ENCODE assay signal across 2 cellular contexts in the genomic region with DNA sequence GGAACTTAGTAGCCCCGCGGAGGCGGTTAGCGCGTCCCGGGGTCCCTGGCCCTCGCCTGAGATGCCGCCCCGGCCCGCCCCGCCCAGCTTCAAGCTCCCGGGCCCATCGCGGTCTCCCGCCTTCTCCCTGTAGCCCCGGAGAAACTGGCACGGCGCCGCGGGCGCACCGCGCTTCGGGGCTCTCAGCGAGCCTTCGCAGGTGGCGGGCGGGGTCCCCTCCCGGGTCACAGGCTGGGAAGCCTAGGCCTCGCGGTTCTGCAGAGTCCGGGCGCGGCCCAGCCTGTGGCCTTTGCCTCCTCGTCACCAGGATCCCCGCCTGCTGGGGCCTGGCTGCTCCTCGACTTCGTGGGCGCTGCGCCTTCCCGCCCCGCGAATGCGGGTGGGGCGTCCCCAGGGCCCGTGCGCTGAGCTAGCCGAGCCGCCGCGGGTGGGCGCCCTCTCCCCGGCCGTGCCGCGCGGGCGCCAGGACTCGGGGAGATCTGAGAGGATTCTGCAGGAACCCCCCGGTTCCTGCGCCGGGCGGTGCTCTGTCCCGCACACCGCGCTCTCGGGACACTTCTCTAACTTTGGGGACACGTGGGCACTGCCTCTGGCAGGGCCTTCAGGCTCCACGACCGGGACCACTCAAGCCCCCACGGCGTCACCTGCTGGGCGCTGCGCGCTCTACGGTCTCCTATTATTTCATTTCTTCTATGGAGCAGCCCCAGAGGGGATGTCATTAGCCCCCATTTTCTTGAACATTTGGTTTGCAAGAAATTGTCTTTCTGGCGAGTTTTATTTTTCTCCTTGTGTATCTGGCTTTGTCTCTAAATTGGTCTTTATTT.
TF ChIP-seq lines count a peak whose summit lies in the region.

No MANE protein-coding gene starts in this region.

TF ChIP-seq in GM23338, 12 proteins besides CTCF, POLR2A, EP300 and RAD21 (continued from another document):
- no peak for TF ChIP-seq ZNF331 (CRISPR knock-in tag; IDR thresholded peaks at IDR 0.05; ENCODE audit: low read depth)
- no peak for TF ChIP-seq STAT1 (IDR thresholded peaks at IDR 0.05; ENCODE audit: unreplicated experiment)
- no peak for TF ChIP-seq NANOG (IDR thresholded peaks at IDR 0.05; ENCODE audit: borderline replicate concordance)
- no peak for TF ChIP-seq POLR2AphosphoS5 (IDR thresholded peaks at IDR 0.05; ENCODE audit: low read depth)
- TF ChIP-seq JUNB (IDR thresholded peaks at IDR 0.05; ENCODE audit: unreplicated experiment) = no peak

TF ChIP-seq in HepG2, 621 proteins besides CTCF, POLR2A, EP300 and RAD21 (continued from another document and continues in another):
- TF ChIP-seq, protein P1, sequence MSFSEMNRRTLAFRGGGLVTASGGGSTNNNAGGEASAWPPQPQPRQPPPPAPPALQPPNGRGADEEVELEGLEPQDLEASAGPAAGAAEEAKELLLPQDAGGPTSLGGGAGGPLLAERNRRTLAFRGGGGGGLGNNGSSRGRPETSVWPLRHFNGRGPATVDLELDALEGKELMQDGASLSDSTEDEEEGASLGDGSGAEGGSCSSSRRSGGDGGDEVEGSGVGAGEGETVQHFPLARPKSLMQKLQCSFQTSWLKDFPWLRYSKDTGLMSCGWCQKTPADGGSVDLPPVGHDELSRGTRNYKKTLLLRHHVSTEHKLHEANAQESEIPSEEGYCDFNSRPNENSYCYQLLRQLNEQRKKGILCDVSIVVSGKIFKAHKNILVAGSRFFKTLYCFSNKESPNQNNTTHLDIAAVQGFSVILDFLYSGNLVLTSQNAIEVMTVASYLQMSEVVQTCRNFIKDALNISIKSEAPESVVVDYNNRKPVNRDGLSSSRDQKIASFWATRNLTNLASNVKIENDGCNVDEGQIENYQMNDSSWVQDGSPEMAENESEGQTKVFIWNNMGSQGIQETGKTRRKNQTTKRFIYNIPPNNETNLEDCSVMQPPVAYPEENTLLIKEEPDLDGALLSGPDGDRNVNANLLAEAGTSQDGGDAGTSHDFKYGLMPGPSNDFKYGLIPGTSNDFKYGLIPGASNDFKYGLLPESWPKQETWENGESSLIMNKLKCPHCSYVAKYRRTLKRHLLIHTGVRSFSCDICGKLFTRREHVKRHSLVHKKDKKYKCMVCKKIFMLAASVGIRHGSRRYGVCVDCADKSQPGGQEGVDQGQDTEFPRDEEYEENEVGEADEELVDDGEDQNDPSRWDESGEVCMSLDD (CRISPR knock-in tag; IDR thresholded peaks at IDR 0.05; ENCODE audit: borderline replicate concordance) = peak; percentile 59; the same call in 1 of the 2 replicates
- TF ChIP-seq, protein P2, sequence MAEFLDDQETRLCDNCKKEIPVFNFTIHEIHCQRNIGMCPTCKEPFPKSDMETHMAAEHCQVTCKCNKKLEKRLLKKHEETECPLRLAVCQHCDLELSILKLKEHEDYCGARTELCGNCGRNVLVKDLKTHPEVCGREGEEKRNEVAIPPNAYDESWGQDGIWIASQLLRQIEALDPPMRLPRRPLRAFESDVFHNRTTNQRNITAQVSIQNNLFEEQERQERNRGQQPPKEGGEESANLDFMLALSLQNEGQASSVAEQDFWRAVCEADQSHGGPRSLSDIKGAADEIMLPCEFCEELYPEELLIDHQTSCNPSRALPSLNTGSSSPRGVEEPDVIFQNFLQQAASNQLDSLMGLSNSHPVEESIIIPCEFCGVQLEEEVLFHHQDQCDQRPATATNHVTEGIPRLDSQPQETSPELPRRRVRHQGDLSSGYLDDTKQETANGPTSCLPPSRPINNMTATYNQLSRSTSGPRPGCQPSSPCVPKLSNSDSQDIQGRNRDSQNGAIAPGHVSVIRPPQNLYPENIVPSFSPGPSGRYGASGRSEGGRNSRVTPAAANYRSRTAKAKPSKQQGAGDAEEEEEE (CRISPR knock-in tag; IDR thresholded peaks at IDR 0.05; ENCODE audit: borderline replicate concordance) = no peak
- TF ChIP-seq, protein P3, sequence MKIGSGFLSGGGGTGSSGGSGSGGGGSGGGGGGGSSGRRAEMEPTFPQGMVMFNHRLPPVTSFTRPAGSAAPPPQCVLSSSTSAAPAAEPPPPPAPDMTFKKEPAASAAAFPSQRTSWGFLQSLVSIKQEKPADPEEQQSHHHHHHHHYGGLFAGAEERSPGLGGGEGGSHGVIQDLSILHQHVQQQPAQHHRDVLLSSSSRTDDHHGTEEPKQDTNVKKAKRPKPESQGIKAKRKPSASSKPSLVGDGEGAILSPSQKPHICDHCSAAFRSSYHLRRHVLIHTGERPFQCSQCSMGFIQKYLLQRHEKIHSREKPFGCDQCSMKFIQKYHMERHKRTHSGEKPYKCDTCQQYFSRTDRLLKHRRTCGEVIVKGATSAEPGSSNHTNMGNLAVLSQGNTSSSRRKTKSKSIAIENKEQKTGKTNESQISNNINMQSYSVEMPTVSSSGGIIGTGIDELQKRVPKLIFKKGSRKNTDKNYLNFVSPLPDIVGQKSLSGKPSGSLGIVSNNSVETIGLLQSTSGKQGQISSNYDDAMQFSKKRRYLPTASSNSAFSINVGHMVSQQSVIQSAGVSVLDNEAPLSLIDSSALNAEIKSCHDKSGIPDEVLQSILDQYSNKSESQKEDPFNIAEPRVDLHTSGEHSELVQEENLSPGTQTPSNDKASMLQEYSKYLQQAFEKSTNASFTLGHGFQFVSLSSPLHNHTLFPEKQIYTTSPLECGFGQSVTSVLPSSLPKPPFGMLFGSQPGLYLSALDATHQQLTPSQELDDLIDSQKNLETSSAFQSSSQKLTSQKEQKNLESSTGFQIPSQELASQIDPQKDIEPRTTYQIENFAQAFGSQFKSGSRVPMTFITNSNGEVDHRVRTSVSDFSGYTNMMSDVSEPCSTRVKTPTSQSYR (CRISPR knock-in tag; IDR thresholded peaks at IDR 0.05; ENCODE audit: borderline replicate concordance) = no peak
- TF ChIP-seq, protein P4, sequence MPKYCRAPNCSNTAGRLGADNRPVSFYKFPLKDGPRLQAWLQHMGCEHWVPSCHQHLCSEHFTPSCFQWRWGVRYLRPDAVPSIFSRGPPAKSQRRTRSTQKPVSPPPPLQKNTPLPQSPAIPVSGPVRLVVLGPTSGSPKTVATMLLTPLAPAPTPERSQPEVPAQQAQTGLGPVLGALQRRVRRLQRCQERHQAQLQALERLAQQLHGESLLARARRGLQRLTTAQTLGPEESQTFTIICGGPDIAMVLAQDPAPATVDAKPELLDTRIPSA (CRISPR knock-in tag; IDR thresholded peaks at IDR 0.05; ENCODE audit: borderline replicate concordance) = no peak
- no peak for TF ChIP-seq SATB2 (CRISPR knock-in tag; IDR thresholded peaks at IDR 0.05)
- TF ChIP-seq, protein P5, sequence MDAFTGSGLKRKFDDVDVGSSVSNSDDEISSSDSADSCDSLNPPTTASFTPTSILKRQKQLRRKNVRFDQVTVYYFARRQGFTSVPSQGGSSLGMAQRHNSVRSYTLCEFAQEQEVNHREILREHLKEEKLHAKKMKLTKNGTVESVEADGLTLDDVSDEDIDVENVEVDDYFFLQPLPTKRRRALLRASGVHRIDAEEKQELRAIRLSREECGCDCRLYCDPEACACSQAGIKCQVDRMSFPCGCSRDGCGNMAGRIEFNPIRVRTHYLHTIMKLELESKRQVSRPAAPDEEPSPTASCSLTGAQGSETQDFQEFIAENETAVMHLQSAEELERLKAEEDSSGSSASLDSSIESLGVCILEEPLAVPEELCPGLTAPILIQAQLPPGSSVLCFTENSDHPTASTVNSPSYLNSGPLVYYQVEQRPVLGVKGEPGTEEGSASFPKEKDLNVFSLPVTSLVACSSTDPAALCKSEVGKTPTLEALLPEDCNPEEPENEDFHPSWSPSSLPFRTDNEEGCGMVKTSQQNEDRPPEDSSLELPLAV (CRISPR knock-in tag; conservative IDR thresholded peaks at IDR 0.05; ENCODE audit: low read depth) = no peak
- TF ChIP-seq, protein P6, sequence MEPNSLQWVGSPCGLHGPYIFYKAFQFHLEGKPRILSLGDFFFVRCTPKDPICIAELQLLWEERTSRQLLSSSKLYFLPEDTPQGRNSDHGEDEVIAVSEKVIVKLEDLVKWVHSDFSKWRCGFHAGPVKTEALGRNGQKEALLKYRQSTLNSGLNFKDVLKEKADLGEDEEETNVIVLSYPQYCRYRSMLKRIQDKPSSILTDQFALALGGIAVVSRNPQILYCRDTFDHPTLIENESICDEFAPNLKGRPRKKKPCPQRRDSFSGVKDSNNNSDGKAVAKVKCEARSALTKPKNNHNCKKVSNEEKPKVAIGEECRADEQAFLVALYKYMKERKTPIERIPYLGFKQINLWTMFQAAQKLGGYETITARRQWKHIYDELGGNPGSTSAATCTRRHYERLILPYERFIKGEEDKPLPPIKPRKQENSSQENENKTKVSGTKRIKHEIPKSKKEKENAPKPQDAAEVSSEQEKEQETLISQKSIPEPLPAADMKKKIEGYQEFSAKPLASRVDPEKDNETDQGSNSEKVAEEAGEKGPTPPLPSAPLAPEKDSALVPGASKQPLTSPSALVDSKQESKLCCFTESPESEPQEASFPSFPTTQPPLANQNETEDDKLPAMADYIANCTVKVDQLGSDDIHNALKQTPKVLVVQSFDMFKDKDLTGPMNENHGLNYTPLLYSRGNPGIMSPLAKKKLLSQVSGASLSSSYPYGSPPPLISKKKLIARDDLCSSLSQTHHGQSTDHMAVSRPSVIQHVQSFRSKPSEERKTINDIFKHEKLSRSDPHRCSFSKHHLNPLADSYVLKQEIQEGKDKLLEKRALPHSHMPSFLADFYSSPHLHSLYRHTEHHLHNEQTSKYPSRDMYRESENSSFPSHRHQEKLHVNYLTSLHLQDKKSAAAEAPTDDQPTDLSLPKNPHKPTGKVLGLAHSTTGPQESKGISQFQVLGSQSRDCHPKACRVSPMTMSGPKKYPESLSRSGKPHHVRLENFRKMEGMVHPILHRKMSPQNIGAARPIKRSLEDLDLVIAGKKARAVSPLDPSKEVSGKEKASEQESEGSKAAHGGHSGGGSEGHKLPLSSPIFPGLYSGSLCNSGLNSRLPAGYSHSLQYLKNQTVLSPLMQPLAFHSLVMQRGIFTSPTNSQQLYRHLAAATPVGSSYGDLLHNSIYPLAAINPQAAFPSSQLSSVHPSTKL (CRISPR knock-in tag; IDR thresholded peaks at IDR 0.05) = 0 out of 2 replicates have a peak, but pooled peaks have one; percentile 4
- TF ChIP-seq, protein P7, sequence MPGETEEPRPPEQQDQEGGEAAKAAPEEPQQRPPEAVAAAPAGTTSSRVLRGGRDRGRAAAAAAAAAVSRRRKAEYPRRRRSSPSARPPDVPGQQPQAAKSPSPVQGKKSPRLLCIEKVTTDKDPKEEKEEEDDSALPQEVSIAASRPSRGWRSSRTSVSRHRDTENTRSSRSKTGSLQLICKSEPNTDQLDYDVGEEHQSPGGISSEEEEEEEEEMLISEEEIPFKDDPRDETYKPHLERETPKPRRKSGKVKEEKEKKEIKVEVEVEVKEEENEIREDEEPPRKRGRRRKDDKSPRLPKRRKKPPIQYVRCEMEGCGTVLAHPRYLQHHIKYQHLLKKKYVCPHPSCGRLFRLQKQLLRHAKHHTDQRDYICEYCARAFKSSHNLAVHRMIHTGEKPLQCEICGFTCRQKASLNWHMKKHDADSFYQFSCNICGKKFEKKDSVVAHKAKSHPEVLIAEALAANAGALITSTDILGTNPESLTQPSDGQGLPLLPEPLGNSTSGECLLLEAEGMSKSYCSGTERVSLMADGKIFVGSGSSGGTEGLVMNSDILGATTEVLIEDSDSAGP (CRISPR knock-in tag; IDR thresholded peaks at IDR 0.05; ENCODE audit: borderline replicate concordance) = no peak
- peak; percentile 53 for TF ChIP-seq MYC (CRISPR knock-in tag; IDR thresholded peaks at IDR 0.05; ENCODE audit: borderline replicate concordance)
- TF ChIP-seq SALL1 (CRISPR knock-in tag; IDR thresholded peaks at IDR 0.05) = peak; percentile 34
- TF ChIP-seq ZNF205 (CRISPR knock-in tag; IDR thresholded peaks at IDR 0.05) = no peak; the same call in 1 of the 2 replicates
- TF ChIP-seq ADNP (CRISPR knock-in tag; IDR thresholded peaks at IDR 0.05) = no peak
- TF ChIP-seq, protein P8, sequence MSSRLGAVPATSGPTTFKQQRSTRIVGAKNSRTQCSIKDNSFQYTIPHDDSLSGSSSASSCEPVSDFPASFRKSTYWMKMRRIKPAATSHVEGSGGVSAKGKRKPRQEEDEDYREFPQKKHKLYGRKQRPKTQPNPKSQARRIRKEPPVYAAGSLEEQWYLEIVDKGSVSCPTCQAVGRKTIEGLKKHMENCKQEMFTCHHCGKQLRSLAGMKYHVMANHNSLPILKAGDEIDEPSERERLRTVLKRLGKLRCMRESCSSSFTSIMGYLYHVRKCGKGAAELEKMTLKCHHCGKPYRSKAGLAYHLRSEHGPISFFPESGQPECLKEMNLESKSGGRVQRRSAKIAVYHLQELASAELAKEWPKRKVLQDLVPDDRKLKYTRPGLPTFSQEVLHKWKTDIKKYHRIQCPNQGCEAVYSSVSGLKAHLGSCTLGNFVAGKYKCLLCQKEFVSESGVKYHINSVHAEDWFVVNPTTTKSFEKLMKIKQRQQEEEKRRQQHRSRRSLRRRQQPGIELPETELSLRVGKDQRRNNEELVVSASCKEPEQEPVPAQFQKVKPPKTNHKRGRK (CRISPR knock-in tag; IDR thresholded peaks at IDR 0.05) = no peak
- no peak for TF ChIP-seq SP1 (IDR thresholded peaks at IDR 0.05)
- no peak for TF ChIP-seq SP1 (CRISPR knock-in tag; IDR thresholded peaks at IDR 0.05)
- TF ChIP-seq, protein P9, sequence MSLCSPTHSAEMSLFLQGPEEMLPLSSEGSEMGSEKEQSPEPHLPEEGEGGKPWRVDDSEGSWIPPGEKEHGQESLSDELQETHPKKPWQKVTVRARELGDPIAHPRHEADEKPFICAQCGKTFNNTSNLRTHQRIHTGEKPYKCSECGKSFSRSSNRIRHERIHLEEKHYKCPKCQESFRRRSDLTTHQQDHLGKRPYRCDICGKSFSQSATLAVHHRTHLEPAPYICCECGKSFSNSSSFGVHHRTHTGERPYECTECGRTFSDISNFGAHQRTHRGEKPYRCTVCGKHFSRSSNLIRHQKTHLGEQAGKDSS (CRISPR knock-in tag; IDR thresholded peaks at IDR 0.05; ENCODE audit: borderline replicate concordance, low read depth) = 0 out of 2 replicates have a peak, but pooled peaks have one; percentile 41
- no peak for TF ChIP-seq NFKBIZ (CRISPR knock-in tag; IDR thresholded peaks at IDR 0.05)
- TF ChIP-seq, protein P10, sequence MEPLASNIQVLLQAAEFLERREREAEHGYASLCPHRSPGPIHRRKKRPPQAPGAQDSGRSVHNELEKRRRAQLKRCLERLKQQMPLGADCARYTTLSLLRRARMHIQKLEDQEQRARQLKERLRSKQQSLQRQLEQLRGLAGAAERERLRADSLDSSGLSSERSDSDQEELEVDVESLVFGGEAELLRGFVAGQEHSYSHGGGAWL (CRISPR knock-in tag; IDR thresholded peaks at IDR 0.05) = peak; percentile 45; the same call in 1 of the 2 replicates
- TF ChIP-seq TARDBP (CRISPR knock-in tag; IDR thresholded peaks at IDR 0.05) = peak; percentile 25; the same call in 1 of the 2 replicates
- TF ChIP-seq, protein P11, sequence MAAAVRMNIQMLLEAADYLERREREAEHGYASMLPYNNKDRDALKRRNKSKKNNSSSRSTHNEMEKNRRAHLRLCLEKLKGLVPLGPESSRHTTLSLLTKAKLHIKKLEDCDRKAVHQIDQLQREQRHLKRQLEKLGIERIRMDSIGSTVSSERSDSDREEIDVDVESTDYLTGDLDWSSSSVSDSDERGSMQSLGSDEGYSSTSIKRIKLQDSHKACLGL (CRISPR knock-in tag; IDR thresholded peaks at IDR 0.05) = peak; percentile 23; the same call in 1 of the 2 replicates
- TF ChIP-seq, protein P12, sequence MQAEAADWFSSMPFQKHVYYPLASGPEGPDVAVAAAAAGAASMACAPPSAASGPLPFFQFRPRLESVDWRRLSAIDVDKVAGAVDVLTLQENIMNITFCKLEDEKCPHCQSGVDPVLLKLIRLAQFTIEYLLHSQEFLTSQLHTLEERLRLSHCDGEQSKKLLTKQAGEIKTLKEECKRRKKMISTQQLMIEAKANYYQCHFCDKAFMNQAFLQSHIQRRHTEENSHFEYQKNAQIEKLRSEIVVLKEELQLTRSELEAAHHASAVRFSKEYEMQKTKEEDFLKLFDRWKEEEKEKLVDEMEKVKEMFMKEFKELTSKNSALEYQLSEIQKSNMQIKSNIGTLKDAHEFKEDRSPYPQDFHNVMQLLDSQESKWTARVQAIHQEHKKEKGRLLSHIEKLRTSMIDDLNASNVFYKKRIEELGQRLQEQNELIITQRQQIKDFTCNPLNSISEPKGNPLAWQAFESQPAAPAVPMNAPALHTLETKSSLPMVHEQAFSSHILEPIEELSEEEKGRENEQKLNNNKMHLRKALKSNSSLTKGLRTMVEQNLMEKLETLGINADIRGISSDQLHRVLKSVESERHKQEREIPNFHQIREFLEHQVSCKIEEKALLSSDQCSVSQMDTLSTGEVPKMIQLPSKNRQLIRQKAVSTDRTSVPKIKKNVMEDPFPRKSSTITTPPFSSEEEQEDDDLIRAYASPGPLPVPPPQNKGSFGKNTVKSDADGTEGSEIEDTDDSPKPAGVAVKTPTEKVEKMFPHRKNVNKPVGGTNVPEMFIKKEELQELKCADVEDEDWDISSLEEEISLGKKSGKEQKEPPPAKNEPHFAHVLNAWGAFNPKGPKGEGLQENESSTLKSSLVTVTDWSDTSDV (CRISPR knock-in tag; IDR thresholded peaks at IDR 0.05) = peak; percentile 77; the same call in 1 of the 2 replicates
